19 cellular contexts compared by ENCODE assay signal in genomic region chr22:39303892-39304671, GRCh38. TPM values are rescaled to one million over a fixed set of nuclear protein-coding genes. Genes with fewer than 3 reads are reported as not detected.
DNase-seq lines count a peak whose midpoint lies in the region; ATAC-seq and TF ChIP-seq lines count a peak whose summit lies in the region.
"Had no signal": no experiment of that assay in that cellular context is flagged by ENCODE, and none has a peak within 500 bp of the region (broad histone marks: within the 10 kb centered on the region; RNA-seq: fewer than 3 reads in every experiment).

No MANE protein-coding gene starts in this region.

- 65 to 91% methylated on average over 4 to 8 of the region's 16 CpGs for WGBS in esophagus squamous epithelium, 2 donors

- no peak overlapping the region for H2AFZ ChIP-seq in osteoblast (ENCODE audit: low read length)
- H2AFZ ChIP-seq: GM23248 had no signal

- H3K4me2 ChIP-seq in osteoblast (ENCODE audit: insufficient read depth, low read length): no peak overlapping the region

- DNase-seq in Right ventricle myocardium inferior (ENCODE audit: missing footprints) (peak; percentile 18), Right ventricle myocardium superior (no peak), left lobe of liver (ENCODE audit: low spot score) (peak; percentile 73), osteoblast (ENCODE audit: insufficient read length, low spot score, missing footprints) (peak; percentile 62), HuH-7.5 (ENCODE audit: low spot score) (no peak), DMS79 treated with DMSO at 0.1 percent for 48 hours (lab: John Stamatoyannopoulos, UW) (no peak), esophagus squamous epithelium (lab: John Stamatoyannopoulos, UW) (no peak)
- DNase-seq: 8988T, ACHN, Calu3, GM23248, MV-4-11, NCI-H1105, NCI-H1436 treated with DMSO at 0.1 percent for 48 hours, NCI-H187 treated with DMSO at 0.1 percent for 48 hours, NCI-H524 treated with DMSO at 0.1 percent for 48 hours, NCI-H774 had no signal

- TF ChIP-seq CTCF in osteoblast (IDR thresholded peaks at IDR 0.05; ENCODE audit: extremely low read depth, low read depth, low read length) (no peak), esophagus squamous epithelium (IDR thresholded peaks at IDR 0.05) (no peak)

- peaks cover 8% of the 10 kb centered on the region for H3K27me3 ChIP-seq in osteoblast (ENCODE audit: insufficient read depth, low read length)
- peaks cover 0 to 24% (median 0%) of the 10 kb centered on the region in 4 donors for H3K27me3 ChIP-seq in esophagus squamous epithelium
- H3K27me3 ChIP-seq: BE2C had no signal

- H3K9me3 ChIP-seq in osteoblast (ENCODE audit: low read depth, low read length) (no peaks in the 10 kb centered on the region), esophagus squamous epithelium (no peaks in the 10 kb centered on the region)
- H3K9me3 ChIP-seq: BE2C, HAP-1 had no signal

- H4K20me1 ChIP-seq in osteoblast (ENCODE audit: insufficient read depth, low read length): no peaks in the 10 kb centered on the region

- H3K27ac ChIP-seq in osteoblast (ENCODE audit: low read depth, low read length) (no peak overlapping the region), esophagus squamous epithelium (no peak overlapping the region)
- H3K27ac ChIP-seq: GM23248 had no signal

- H3K4me3 ChIP-seq in osteoblast (ENCODE audit: insufficient read depth, low read length) (no peak overlapping the region), esophagus squamous epithelium (no peak overlapping the region)
- H3K4me3 ChIP-seq: GM23248, HAP-1 had no signal

- intact Hi-C loops in Right ventricle myocardium inferior (cut with DNase I): no loop called here
- intact Hi-C loops in Right ventricle myocardium superior (cut with DNase I): loop anchor here (5.0 kb wide), 1 partner anchor 72 kb away; no protein-coding TSS in a partner anchor
- intact Hi-C loops in esophagus squamous epithelium (cut with DNase I): no loop called here

- no peak for ATAC-seq in Right ventricle myocardium inferior
- ATAC-seq in Right ventricle myocardium superior (ENCODE audit: poor library complexity): no peak
- peak; percentile 63 for ATAC-seq in left lobe of liver

- H3K4me1 ChIP-seq in osteoblast (ENCODE audit: insufficient read depth, low read length): peaks cover 10% of the 10 kb centered on the region
- H3K4me1 ChIP-seq in esophagus squamous epithelium: peaks cover 9 to 41% (median 12%) of the 10 kb centered on the region in 3 donors
- H3K4me1 ChIP-seq: BE2C had no signal

- H3K36me3 ChIP-seq in osteoblast (ENCODE audit: insufficient read depth, low read length) (no peaks in the 10 kb centered on the region), esophagus squamous epithelium (no peaks in the 10 kb centered on the region)
- H3K36me3 ChIP-seq: HAP-1 had no signal

- TF ChIP-seq POLR2A in esophagus squamous epithelium (IDR thresholded peaks at IDR 0.05): no peak

- no peaks in the 10 kb centered on the region for H3K79me2 ChIP-seq in osteoblast (ENCODE audit: insufficient read depth, low read length)

RNA-seq across cellular contexts. Expression of gene RPL3, which starts 15.3 kb away (rescaled TPM):
- 355 TPM for total RNA-seq in Right ventricle myocardium inferior
- 300 TPM for total RNA-seq in Right ventricle myocardium superior
- total RNA-seq in left lobe of liver: 862 TPM
- total RNA-seq in osteoblast: 1,858 and 2,119 TPM in 2 replicates
- total RNA-seq in esophagus squamous epithelium: 1,000 to 10,000 TPM; 1,469 to 2,891 (median 2,008) TPM

RNA-seq across cellular contexts. Expression of gene SYNGR1, which starts 45.7 kb away (rescaled TPM):
- total RNA-seq in Right ventricle myocardium inferior (40.5 TPM), Right ventricle myocardium superior (32.2 TPM), left lobe of liver (2.9 TPM), osteoblast (2.1 and 3.6 TPM in 2 replicates), esophagus squamous epithelium (10 to 100 TPM; 13.3 to 35.5 (median 21.5) TPM)

RNA-seq across cellular contexts. Expression of gene PDGFB, which starts 59.3 kb away (rescaled TPM):
- total RNA-seq in Right ventricle myocardium inferior (19.7 TPM), Right ventricle myocardium superior (16.2 TPM), left lobe of liver (0.43 TPM), osteoblast (under 0.01 TPM in 1 of 2 replicates, not detected in the other), esophagus squamous epithelium (1 to 10 TPM; 1.2 to 6.3 (median 3.7) TPM)
- total RNA-seq: GM23248 had no signal

Comparison
In these comparisons a context has a peak if more than half of its experiments do, and no peak if none do; other contexts are left out.
1. DNase-seq: peak in Right ventricle myocardium inferior (single experiment), left lobe of liver (single experiment) and osteoblast (single experiment); none in Right ventricle myocardium superior (single experiment), HuH-7.5 (single experiment), DMS79 treated with DMSO at 0.1 percent for 48 hours (single experiment) and esophagus squamous epithelium (single experiment).